ENCODE assay signal across 8 cellular contexts in genomic region chr10:5293691-5294550, GRCh38.
DNase-seq lines count a peak whose midpoint lies in the region; TF ChIP-seq lines count a peak whose summit lies in the region.

No MANE protein-coding gene starts in this region.

- BruUV-seq in MCF 10A (replicated peaks; lab: Mats Ljungman, UMichigan) = no TSS peak

- H3F3A ChIP-seq in neural progenitor cell (ENCODE audit: low read depth) = no peaks in the 10 kb centered on the region

- H3K27ac ChIP-seq in breast epithelium (peak overlapping the region in 1 of 2 donors; percentile 25), esophagus (ENCODE audit: low read depth in 2 of 2, low read length in 1 of 2) (peak overlapping the region; percentile 47 to 49), neural progenitor cell (no peak overlapping the region), dorsolateral prefrontal cortex (no peak overlapping the region)

- POLR2A ChIA-PET in MCF 10A (lab: Yijun Ruan, JAX) = interaction anchor here (0.9 to 1.0 kb wide), 2 partner anchors 153 to 292 kb away, joined by 4 to 5 read pairs; no protein-coding TSS in a partner anchor

- no peaks in the 10 kb centered on the region for H3K9me3 ChIP-seq in breast epithelium
- H3K9me3 ChIP-seq in esophagus (ENCODE audit: control insufficient read depth in 2 of 2, insufficient read depth in 1 of 2, low read depth in 1 of 2, low read length in 1 of 2) = no peaks in the 10 kb centered on the region
- H3K9me3 ChIP-seq in neural progenitor cell (ENCODE audit: low read depth) = no peaks in the 10 kb centered on the region

- WGBS in esophagus, 2 donors = 62 to 66% methylated on average over 15 of the region's 15 CpGs

- TF ChIP-seq CTCF in MCF 10A (IDR thresholded peaks at IDR 0.05; ENCODE audit: unreplicated experiment) (peak; percentile 39), breast epithelium (IDR thresholded peaks at IDR 0.05) (no peak), neural progenitor cell (IDR thresholded peaks at IDR 0.05) (peak; percentile 77), dorsolateral prefrontal cortex (IDR thresholded peaks at IDR 0.05 in 54 of 56, conservative IDR thresholded peaks at IDR 0.05 in 2 of 56; ENCODE audit: low read depth in 1 of 56, partially characterized antibody in 56 of 56) (peak in 6 of 56 donors; percentile 7 to 22 (median 13))

- H3K9me3 Mint-ChIP-seq in MCF 10A (ENCODE audit: unreplicated experiment) = no peaks in the 10 kb centered on the region
- no peaks in the 10 kb centered on the region for H3K9me3 Mint-ChIP-seq in neural progenitor cell

- no peak overlapping the region for H3K9ac ChIP-seq in neural progenitor cell

- peaks cover 50% of the 10 kb centered on the region for H3K4me1 Mint-ChIP-seq in MCF 10A (ENCODE audit: insufficient read depth, unreplicated experiment)
- H3K4me1 Mint-ChIP-seq in neural progenitor cell = peaks cover 23% of the 10 kb centered on the region

- CTCF ChIA-PET in MCF 10A (lab: Yijun Ruan, JAX) = interaction anchor here (0.5 to 0.9 kb wide), 7 partner anchors 17 to 1853 kb away, joined by 3 to 7 read pairs (median 3); no protein-coding TSS in a partner anchor

- H4K20me1 ChIP-seq in neural progenitor cell (ENCODE audit: low read depth) = no peaks in the 10 kb centered on the region

- H3K4me3 Mint-ChIP-seq in MCF 10A (ENCODE audit: unreplicated experiment) = peak overlapping the region; percentile 48
- H3K4me3 Mint-ChIP-seq in neural progenitor cell = no peak overlapping the region

- peak overlapping the region; percentile 46 for H2AFZ ChIP-seq in neural progenitor cell (replicated peaks)

- H3K27ac Mint-ChIP-seq in MCF 10A (ENCODE audit: low read depth, unreplicated experiment) = peak overlapping the region; percentile 96
- no peak overlapping the region for H3K27ac Mint-ChIP-seq in neural progenitor cell

- peak; percentile 86 for DNase-seq in MCF 10A (ENCODE audit: unreplicated experiment)
- DNase-seq in breast epithelium (ENCODE audit: low spot score in 2 of 2) = no peak
- DNase-seq in NCI-H146 treated with DMSO at 0.1 percent for 48 hours (lab: John Stamatoyannopoulos, UW; ENCODE audit: unreplicated experiment) = peak; percentile 95
- peak; percentile 60 to 62 for DNase-seq in activated CD4-positive, alpha-beta T cell treated with anti-CD3 and anti-CD28 coated beads, Interleukin-2, amount 50 U/mL, for 48 hours
- peak; percentile 91 for DNase-seq in neural progenitor cell (ENCODE audit: low spot score)
- no peak for DNase-seq in NCI-H2107 treated with DMSO at 0.1 percent for 48 hours (lab: John Stamatoyannopoulos, UW; ENCODE audit: unreplicated experiment)
- DNase-seq in dorsolateral prefrontal cortex = no peak

- H3K36me3 Mint-ChIP-seq in MCF 10A (ENCODE audit: insufficient read depth, unreplicated experiment) = peaks cover 10% of the 10 kb centered on the region
- H3K36me3 Mint-ChIP-seq in neural progenitor cell = no peaks in the 10 kb centered on the region

- no peak overlapping the region for H3K4me2 ChIP-seq in neural progenitor cell

- intact Hi-C loops in MCF 10A (cut with micrococcal nuclease) (no loop called here), breast epithelium (cut with DNase I; ENCODE audit: low total_unique reads) (no loop called here), dorsolateral prefrontal cortex (cut with DNase I) (no loop called here)

- no peaks in the 10 kb centered on the region for H3K27me3 Mint-ChIP-seq in MCF 10A (ENCODE audit: insufficient read depth, unreplicated experiment)
- H3K27me3 Mint-ChIP-seq in neural progenitor cell (ENCODE audit: insufficient read depth, low read depth) = no peaks in the 10 kb centered on the region

- H3K4me3 ChIP-seq in breast epithelium (no peak overlapping the region), esophagus (ENCODE audit: low read depth in 1 of 2, low read length in 2 of 2) (no peak overlapping the region), neural progenitor cell (no peak overlapping the region), dorsolateral prefrontal cortex (no peak overlapping the region)

- no peaks in the 10 kb centered on the region for H3K4me1 ChIP-seq in breast epithelium
- H3K4me1 ChIP-seq in esophagus (ENCODE audit: control insufficient read depth in 2 of 2, insufficient read depth in 2 of 2, low read length in 1 of 2) = peaks cover 0 to 19% of the 10 kb centered on the region in 2 donors
- H3K4me1 ChIP-seq in neural progenitor cell = peaks cover 16% of the 10 kb centered on the region

- H3K36me3 ChIP-seq in breast epithelium = no peaks in the 10 kb centered on the region
- H3K36me3 ChIP-seq in esophagus (ENCODE audit: control insufficient read depth in 2 of 2, insufficient read depth in 2 of 2, low read length in 1 of 2) = no peaks in the 10 kb centered on the region
- H3K36me3 ChIP-seq in neural progenitor cell = no peaks in the 10 kb centered on the region

- H3K27me3 ChIP-seq in breast epithelium (no peaks in the 10 kb centered on the region), esophagus (ENCODE audit: control insufficient read depth in 1 of 2, insufficient read depth in 2 of 2, low read length in 2 of 2) (no peaks in the 10 kb centered on the region), neural progenitor cell (no peaks in the 10 kb centered on the region), dorsolateral prefrontal cortex (peaks cover 0 to 7% (median 0%) of the 10 kb centered on the region in 45 donors)

- no peak for TF ChIP-seq POLR2A in breast epithelium (IDR thresholded peaks at IDR 0.05)

- no peaks in the 10 kb centered on the region for H3K79me2 ChIP-seq in neural progenitor cell (ENCODE audit: low read depth)

Comparison
In these comparisons a context has a peak if more than half of its experiments do, and no peak if none do; other contexts are left out.
1. DNase-seq: peak in MCF 10A (single experiment), NCI-H146 treated with DMSO at 0.1 percent for 48 hours (single experiment), activated CD4-positive, alpha-beta T cell treated with anti-CD3 and anti-CD28 coated beads, Interleukin-2, amount 50 U/mL, for 48 hours (2 of 2) and neural progenitor cell (single experiment); none in breast epithelium (0 of 2), NCI-H2107 treated with DMSO at 0.1 percent for 48 hours (single experiment) and dorsolateral prefrontal cortex (0 of 10).
2. CTCF ChIP-seq: peak in MCF 10A (single experiment) and neural progenitor cell (single experiment); none in breast epithelium (0 of 3).
3. H3K27ac ChIP-seq: peak in esophagus (2 of 2); none in neural progenitor cell (single experiment) and dorsolateral prefrontal cortex (0 of 59).